12 cellular contexts compared by ENCODE assay signal in the genomic region with DNA sequence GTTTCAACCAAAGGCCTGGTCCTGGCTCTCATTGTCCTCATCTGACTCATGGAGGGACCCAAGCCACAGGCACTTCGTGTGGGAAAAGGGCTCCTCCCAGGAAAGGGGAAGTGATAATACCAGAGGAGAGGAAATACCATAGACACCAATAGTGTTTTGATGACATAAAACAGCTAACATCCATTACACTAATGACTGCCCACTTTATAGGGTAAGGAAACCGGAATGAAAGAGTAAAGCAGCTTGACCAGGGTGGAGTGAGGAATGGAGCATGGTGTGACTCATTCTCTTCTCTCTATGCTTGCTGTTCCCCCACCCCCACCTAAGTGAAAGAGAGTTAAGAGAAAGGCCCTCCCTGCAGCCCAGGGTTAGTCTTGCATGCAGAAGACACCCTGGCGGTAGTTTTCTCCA.
DNase-seq lines count a peak whose midpoint lies in the region; ATAC-seq and TF ChIP-seq lines count a peak whose summit lies in the region.
"Had no signal": no experiment of that assay in that cellular context is flagged by ENCODE, and none has a peak within 500 bp of the region (broad histone marks: within the 10 kb centered on the region; RNA-seq: fewer than 3 reads in every experiment).

No MANE protein-coding gene starts in this region.

- in situ Hi-C loops in astrocyte of the spinal cord (cut with HindIII; ENCODE audit: low sequenced_read_pairs) = no loop called here

- TF ChIP-seq CTCF in astrocyte of the spinal cord (IDR thresholded peaks at IDR 0.05; ENCODE audit: low read depth, low read length) = no peak

- ATAC-seq in HG03378 (IDR thresholded peaks at IDR 0.05; ENCODE audit: unreplicated experiment) = no peak

- no peak overlapping the region for H3K4me3 ChIP-seq in astrocyte of the spinal cord (ENCODE audit: low read depth, low read length)

- DNase-seq in Daoy (ENCODE audit: low read depth) (peak; percentile 92), LoVo (ENCODE audit: low spot score) (peak; percentile 29), astrocyte of the spinal cord (ENCODE audit: low read depth, low spot score) (peak; percentile 69), lung microvascular endothelial cell (ENCODE audit: low read depth in 2 of 2) (peak; percentile 12 to 20), NCI-H510A treated with DMSO at 0.1 percent for 48 hours (lab: John Stamatoyannopoulos, UW) (no peak), ecto neural progenitor cell (ENCODE audit: low spot score) (no peak), activated T-cell treated with anti-CD3 and anti-CD28 coated beads for 4 hours (no peak)
- DNase-seq: central memory CD4-positive, alpha-beta T cell; DND-41; hypothalamus; nucleus accumbens had no signal

Comparison
In these comparisons a context has a peak if more than half of its experiments do, and no peak if none do; other contexts are left out.
1. DNase-seq: peak in Daoy (single experiment), LoVo (single experiment), astrocyte of the spinal cord (single experiment) and lung microvascular endothelial cell (2 of 2); none in NCI-H510A treated with DMSO at 0.1 percent for 48 hours (single experiment), ecto neural progenitor cell (single experiment) and activated T-cell treated with anti-CD3 and anti-CD28 coated beads for 4 hours (single experiment).